ENCODE assay signal across 10 cellular contexts in genomic region chr5:54785729-54786548, GRCh38.
A peak's percentile ranks its signal among the peaks of the same experiment; 100 is the strongest.
DNase-seq lines count a peak whose midpoint lies in the region; ATAC-seq and TF ChIP-seq lines count a peak whose summit lies in the region.
"Had no signal": no experiment of that assay in that cellular context is flagged by ENCODE, and none has a peak within 500 bp of the region (broad histone marks: within the 10 kb centered on the region; RNA-seq: fewer than 3 reads in every experiment).

No MANE protein-coding gene starts in this region.

- H3K27ac Mint-ChIP-seq in activated B cell treated with CpG ODN at 0.5 μM for 24 hours = peak overlapping the region; percentile 88
- H3K27ac Mint-ChIP-seq: activated naive CD4-positive, alpha-beta T cell treated with anti-CD3 and anti-CD28 coated beads, Interleukin-2, amount 50 U/mL, for 24 hours had no signal

- no peaks in the 10 kb centered on the region for H3K36me3 Mint-ChIP-seq in activated B cell treated with CpG ODN at 0.5 μM for 24 hours (ENCODE audit: low read depth)

- H3K27me3 ChIP-seq in left lung (no peaks in the 10 kb centered on the region), SJCRH30 (no peaks in the 10 kb centered on the region)

- CTCF ChIA-PET in activated B cell treated with CpG ODN at 0.5 μM for 24 hours (lab: Charles Lee) = interaction anchor here (1.2 to 1.7 kb wide), 3 partner anchors 22 to 269 kb away, joined by 4 to 6 read pairs (median 5); partner anchors contain the start of gene SNX18

- H3K27ac ChIP-seq in left lung (peak overlapping the region in 1 of 2 donors; percentile 50), SJCRH30 (no peak overlapping the region)

- H3K9me3 Mint-ChIP-seq in activated B cell treated with CpG ODN at 0.5 μM for 24 hours = no peaks in the 10 kb centered on the region

- H3K4me3 ChIP-seq in left lung (no peak overlapping the region), SJCRH30 (no peak overlapping the region)
- H3K4me3 ChIP-seq: skin epidermis had no signal

- DNase-seq in activated B cell treated with CpG ODN at 0.5 μM for 24 hours (peak; percentile 47), left lung (peak; percentile 47 to 79), NCI-H226 (no peak), NCI-H1105 (lab: John Stamatoyannopoulos, UW) (no peak), NCI-H1105 treated with DMSO at 0.1 percent for 48 hours (lab: John Stamatoyannopoulos, UW) (no peak), SJCRH30 (no peak)

- POLR2A ChIA-PET in activated B cell treated with CpG ODN at 0.5 μM for 24 hours (lab: Charles Lee) = interaction anchor here (0.6 to 2.0 kb wide), 10 partner anchors 13 to 139 kb away, joined by 3 to 16 read pairs (median 6); no protein-coding TSS in a partner anchor

- no peak overlapping the region for H3K4me3 Mint-ChIP-seq in activated B cell treated with CpG ODN at 0.5 μM for 24 hours
- H3K4me3 Mint-ChIP-seq: activated naive CD4-positive, alpha-beta T cell treated with anti-CD3 and anti-CD28 coated beads, Interleukin-2, amount 50 U/mL, for 24 hours had no signal

- peaks cover 32% of the 10 kb centered on the region for H3K4me1 Mint-ChIP-seq in activated B cell treated with CpG ODN at 0.5 μM for 24 hours
- H3K4me1 Mint-ChIP-seq: activated naive CD4-positive, alpha-beta T cell treated with anti-CD3 and anti-CD28 coated beads, Interleukin-2, amount 50 U/mL, for 24 hours had no signal

- intact Hi-C loops in activated B cell treated with CpG ODN at 0.5 μM for 24 hours (cut with micrococcal nuclease) (loop anchor here (1.0 to 2.0 kb wide), 6 partner anchors 13 to 269 kb away; partner anchors contain the start of gene SNX18), left lung (cut with DNase I) (no loop called here)

- H3K4me1 ChIP-seq in left lung (peaks cover 3 to 19% of the 10 kb centered on the region in 2 donors), SJCRH30 (no peaks in the 10 kb centered on the region)

- H3K27me3 Mint-ChIP-seq in activated B cell treated with CpG ODN at 0.5 μM for 24 hours = no peaks in the 10 kb centered on the region
- H3K27me3 Mint-ChIP-seq: activated naive CD4-positive, alpha-beta T cell treated with anti-CD3 and anti-CD28 coated beads, Interleukin-2, amount 50 U/mL, for 24 hours had no signal

- ATAC-seq in GM18511 (IDR thresholded peaks at IDR 0.05; ENCODE audit: unreplicated experiment) (peak; percentile 73), HG03095 (IDR thresholded peaks at IDR 0.05; ENCODE audit: unreplicated experiment) (peak; percentile 65), activated B cell treated with CpG ODN at 0.5 μM for 24 hours (ENCODE audit: low read depth) (peak; percentile 90), left lung (peak; percentile 84)

- H3K36me3 ChIP-seq in left lung (no peaks in the 10 kb centered on the region), SJCRH30 (no peaks in the 10 kb centered on the region)

- H3K9me3 ChIP-seq in left lung (peaks cover 0 to 3% of the 10 kb centered on the region in 2 donors), SJCRH30 (replicated peaks) (no peaks in the 10 kb centered on the region)

- no peak for TF ChIP-seq CTCF in activated B cell treated with CpG ODN at 0.5 μM for 24 hours (IDR thresholded peaks at IDR 0.05)
- TF ChIP-seq CTCF in left lung (IDR thresholded peaks at IDR 0.05) = peak in 1 of 2 donors; percentile 4

Comparison
In these comparisons a context has a peak if more than half of its experiments do, and no peak if none do; other contexts are left out.
1. DNase-seq: peak in activated B cell treated with CpG ODN at 0.5 μM for 24 hours (single experiment) and left lung (2 of 2); none in NCI-H226 (single experiment), NCI-H1105 (single experiment), NCI-H1105 treated with DMSO at 0.1 percent for 48 hours (single experiment) and SJCRH30 (0 of 2).
2. Peak in every context shown above with its lines, with median percentiles within 50 percentile points of each other: ATAC-seq.